Comparison of ENCODE assay signal across 16 cellular contexts in the genomic region with DNA sequence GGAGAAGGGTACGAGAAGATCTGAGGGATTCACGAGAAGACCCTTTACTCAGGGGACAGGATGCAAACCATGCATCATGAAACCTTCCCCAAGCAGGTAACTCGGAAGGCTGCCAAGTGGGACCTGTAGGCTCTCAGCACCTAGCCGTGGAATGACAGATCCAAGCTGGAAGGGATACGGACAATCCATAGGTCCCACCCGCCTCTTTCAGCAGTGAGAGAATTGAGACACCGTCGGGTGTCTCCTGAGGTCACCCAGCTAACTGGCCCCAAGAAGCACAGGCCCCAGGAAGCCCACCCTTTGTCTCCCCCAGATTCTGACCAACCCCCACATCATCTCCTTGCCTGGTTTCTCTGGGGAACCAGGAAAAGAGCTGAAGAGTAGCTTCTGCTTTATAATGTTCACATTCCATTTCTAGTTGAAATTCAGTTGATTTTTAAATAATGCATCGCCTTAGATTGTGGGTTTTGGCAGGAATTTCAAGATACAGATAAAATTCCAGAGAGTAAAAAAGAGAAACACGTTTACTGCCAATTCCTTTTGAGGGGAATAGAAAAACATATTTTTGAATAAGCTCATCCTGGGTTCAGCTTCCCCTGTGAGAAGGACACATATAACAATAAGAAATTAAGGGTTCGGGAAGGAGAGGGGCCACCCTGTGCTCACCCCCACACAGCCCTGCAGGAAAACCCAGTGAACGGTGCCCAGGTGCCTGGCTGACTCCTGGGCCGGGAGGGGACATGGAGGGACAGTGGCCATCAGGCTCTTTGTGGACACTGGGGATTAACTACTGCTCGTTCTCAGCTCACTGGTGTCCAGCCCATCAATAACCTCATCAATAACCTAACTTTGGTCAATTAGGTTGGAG.
"Had no signal": no experiment of that assay in that cellular context is flagged by ENCODE, and none has a peak within 500 bp of the region (broad histone marks: within the 10 kb centered on the region; RNA-seq: fewer than 3 reads in every experiment).

No MANE protein-coding gene starts in this region.

- H3K27ac Mint-ChIP-seq: activated CD4-positive, alpha-beta T cell treated with anti-CD3 and anti-CD28 coated beads for 36 hours; activated T-helper 17 cell treated with anti-CD3 and anti-CD28 coated beads, Interleukin-2, amount 50 U/mL, for 72 hours; endodermal cell; memory B cell; naive thymus-derived CD4-positive, alpha-beta T cell; T-helper 2 cell treated with Interferon-gamma antibody and Interleukin-4, amounts not matched to agents 5 μg/mL and 100 μg/mL, for 36 hours had no signal

- H3K9me3 ChIP-seq: adrenal gland, prostate gland, tibial artery had no signal

- DNase-seq: activated CD4-positive, alpha-beta T cell treated with anti-CD3 and anti-CD28 coated beads for 36 hours; activated CD4-positive, alpha-beta T cell treated with anti-CD3 and anti-CD28 coated beads, Interleukin-2, amount 50 U/mL, for 48 hours; activated naive CD4-positive, alpha-beta T cell treated with anti-CD3 and anti-CD28 coated beads, Interleukin-2, amount 50 U/mL, for 16 hours; caudate nucleus; dorsolateral prefrontal cortex; endodermal cell; naive thymus-derived CD4-positive, alpha-beta T cell; occipital lobe; stimulated activated naive CD8-positive, alpha-beta T cell treated with anti-CD3 and anti-CD28 coated beads, Interleukin-15, Interleukin-2, amounts not matched to agents 100 U/mL and 50 U/mL, for 24 hours; tibial artery had no signal

- H3K9me3 Mint-ChIP-seq: activated T-helper 17 cell treated with anti-CD3 and anti-CD28 coated beads, Interleukin-2, amount 50 U/mL, for 72 hours; memory B cell; T-helper 2 cell treated with Interferon-gamma antibody and Interleukin-4, amounts not matched to agents 5 μg/mL and 100 μg/mL, for 36 hours had no signal

- H3K27ac ChIP-seq: adrenal gland, epithelial cell of prostate, prostate gland, tibial artery had no signal

- H3K4me3 Mint-ChIP-seq: activated CD4-positive, alpha-beta T cell treated with anti-CD3 and anti-CD28 coated beads for 36 hours; activated T-helper 17 cell treated with anti-CD3 and anti-CD28 coated beads, Interleukin-2, amount 50 U/mL, for 72 hours had no signal

- H3K36me3 ChIP-seq: adrenal gland, prostate gland, tibial artery had no signal

- H3K4me1 ChIP-seq: prostate gland had no signal

- ATAC-seq: activated T-helper 17 cell treated with anti-CD3 and anti-CD28 coated beads, Interleukin-2, amount 50 U/mL, for 72 hours had no signal

- H3K4me1 Mint-ChIP-seq: activated T-helper 17 cell treated with anti-CD3 and anti-CD28 coated beads, Interleukin-2, amount 50 U/mL, for 72 hours; endodermal cell had no signal

- H3K36me3 Mint-ChIP-seq: memory B cell; naive thymus-derived CD4-positive, alpha-beta T cell had no signal
